Comparison of ENCODE assay signal across 3 cellular contexts in genomic region chr10:131022369-131022768, GRCh38.
TF ChIP-seq lines count a peak whose summit lies in the region.

No MANE protein-coding gene starts in this region.

TF ChIP-seq in liver, 16 proteins besides CTCF, POLR2A, EP300 and RAD21:
- peak in 1 of 2 donors; percentile 37 for TF ChIP-seq RXRA (IDR thresholded peaks at IDR 0.05)
- peak; percentile 58 for TF ChIP-seq NR2F2 (IDR thresholded peaks at IDR 0.05)
- no peak for TF ChIP-seq YY1 (IDR thresholded peaks at IDR 0.05)

TF ChIP-seq in HepG2, 621 proteins besides CTCF, POLR2A, EP300 and RAD21:
- no peak for TF ChIP-seq CREM (IDR thresholded peaks at IDR 0.05)
- no peak for TF ChIP-seq CREM (CRISPR knock-in tag; IDR thresholded peaks at IDR 0.05)
- TF ChIP-seq, protein P1, sequence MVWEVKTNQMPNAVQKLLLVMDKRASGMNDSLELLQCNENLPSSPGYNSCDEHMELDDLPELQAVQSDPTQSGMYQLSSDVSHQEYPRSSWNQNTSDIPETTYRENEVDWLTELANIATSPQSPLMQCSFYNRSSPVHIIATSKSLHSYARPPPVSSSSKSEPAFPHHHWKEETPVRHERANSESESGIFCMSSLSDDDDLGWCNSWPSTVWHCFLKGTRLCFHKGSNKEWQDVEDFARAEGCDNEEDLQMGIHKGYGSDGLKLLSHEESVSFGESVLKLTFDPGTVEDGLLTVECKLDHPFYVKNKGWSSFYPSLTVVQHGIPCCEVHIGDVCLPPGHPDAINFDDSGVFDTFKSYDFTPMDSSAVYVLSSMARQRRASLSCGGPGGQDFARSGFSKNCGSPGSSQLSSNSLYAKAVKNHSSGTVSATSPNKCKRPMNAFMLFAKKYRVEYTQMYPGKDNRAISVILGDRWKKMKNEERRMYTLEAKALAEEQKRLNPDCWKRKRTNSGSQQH (CRISPR knock-in tag; IDR thresholded peaks at IDR 0.05; ENCODE audit: low read depth), result no peak

TF ChIP-seq in H1, 55 proteins besides CTCF, POLR2A, EP300 and RAD21:
- TF ChIP-seq EGR1 (IDR thresholded peaks at IDR 0.05; ENCODE audit: borderline replicate concordance, low read depth, low read length) (no peak), TAF1 (IDR thresholded peaks at IDR 0.05; ENCODE audit: low read depth, low read length) (no peak), HDAC6 (IDR thresholded peaks at IDR 0.05; ENCODE audit: low read depth, low read length) (no peak), SIRT6 (IDR thresholded peaks at IDR 0.05; ENCODE audit: low read length) (no peak), KDM1A (IDR thresholded peaks at IDR 0.05; ENCODE audit: borderline replicate concordance, low read length) (no peak), SIN3A (conservative IDR thresholded peaks at IDR 0.05 in 1 of 2, IDR thresholded peaks at IDR 0.05 in 1 of 2; ENCODE audit: low read depth in 1 of 2, low read length in 2 of 2) (no peak), GABPA (IDR thresholded peaks at IDR 0.05; ENCODE audit: borderline replicate concordance, insufficient read depth, low read length) (no peak), SRF (IDR thresholded peaks at IDR 0.05; ENCODE audit: low read depth, low read length) (no peak), SAP30 (IDR thresholded peaks at IDR 0.05; ENCODE audit: insufficient read depth, insufficient replicate concordance, low read length) (no peak), KDM4A (IDR thresholded peaks at IDR 0.05; ENCODE audit: low read depth, low read length, severe bottlenecking) (no peak), RBBP5 (IDR thresholded peaks at IDR 0.05; ENCODE audit: borderline replicate concordance, low read depth, low read length) (no peak), CHD1 (IDR thresholded peaks at IDR 0.05; ENCODE audit: low read depth, low read length) (no peak), TCF12 (IDR thresholded peaks at IDR 0.05; ENCODE audit: low read depth, low read length) (no peak)
- TF ChIP-seq, protein P2, sequence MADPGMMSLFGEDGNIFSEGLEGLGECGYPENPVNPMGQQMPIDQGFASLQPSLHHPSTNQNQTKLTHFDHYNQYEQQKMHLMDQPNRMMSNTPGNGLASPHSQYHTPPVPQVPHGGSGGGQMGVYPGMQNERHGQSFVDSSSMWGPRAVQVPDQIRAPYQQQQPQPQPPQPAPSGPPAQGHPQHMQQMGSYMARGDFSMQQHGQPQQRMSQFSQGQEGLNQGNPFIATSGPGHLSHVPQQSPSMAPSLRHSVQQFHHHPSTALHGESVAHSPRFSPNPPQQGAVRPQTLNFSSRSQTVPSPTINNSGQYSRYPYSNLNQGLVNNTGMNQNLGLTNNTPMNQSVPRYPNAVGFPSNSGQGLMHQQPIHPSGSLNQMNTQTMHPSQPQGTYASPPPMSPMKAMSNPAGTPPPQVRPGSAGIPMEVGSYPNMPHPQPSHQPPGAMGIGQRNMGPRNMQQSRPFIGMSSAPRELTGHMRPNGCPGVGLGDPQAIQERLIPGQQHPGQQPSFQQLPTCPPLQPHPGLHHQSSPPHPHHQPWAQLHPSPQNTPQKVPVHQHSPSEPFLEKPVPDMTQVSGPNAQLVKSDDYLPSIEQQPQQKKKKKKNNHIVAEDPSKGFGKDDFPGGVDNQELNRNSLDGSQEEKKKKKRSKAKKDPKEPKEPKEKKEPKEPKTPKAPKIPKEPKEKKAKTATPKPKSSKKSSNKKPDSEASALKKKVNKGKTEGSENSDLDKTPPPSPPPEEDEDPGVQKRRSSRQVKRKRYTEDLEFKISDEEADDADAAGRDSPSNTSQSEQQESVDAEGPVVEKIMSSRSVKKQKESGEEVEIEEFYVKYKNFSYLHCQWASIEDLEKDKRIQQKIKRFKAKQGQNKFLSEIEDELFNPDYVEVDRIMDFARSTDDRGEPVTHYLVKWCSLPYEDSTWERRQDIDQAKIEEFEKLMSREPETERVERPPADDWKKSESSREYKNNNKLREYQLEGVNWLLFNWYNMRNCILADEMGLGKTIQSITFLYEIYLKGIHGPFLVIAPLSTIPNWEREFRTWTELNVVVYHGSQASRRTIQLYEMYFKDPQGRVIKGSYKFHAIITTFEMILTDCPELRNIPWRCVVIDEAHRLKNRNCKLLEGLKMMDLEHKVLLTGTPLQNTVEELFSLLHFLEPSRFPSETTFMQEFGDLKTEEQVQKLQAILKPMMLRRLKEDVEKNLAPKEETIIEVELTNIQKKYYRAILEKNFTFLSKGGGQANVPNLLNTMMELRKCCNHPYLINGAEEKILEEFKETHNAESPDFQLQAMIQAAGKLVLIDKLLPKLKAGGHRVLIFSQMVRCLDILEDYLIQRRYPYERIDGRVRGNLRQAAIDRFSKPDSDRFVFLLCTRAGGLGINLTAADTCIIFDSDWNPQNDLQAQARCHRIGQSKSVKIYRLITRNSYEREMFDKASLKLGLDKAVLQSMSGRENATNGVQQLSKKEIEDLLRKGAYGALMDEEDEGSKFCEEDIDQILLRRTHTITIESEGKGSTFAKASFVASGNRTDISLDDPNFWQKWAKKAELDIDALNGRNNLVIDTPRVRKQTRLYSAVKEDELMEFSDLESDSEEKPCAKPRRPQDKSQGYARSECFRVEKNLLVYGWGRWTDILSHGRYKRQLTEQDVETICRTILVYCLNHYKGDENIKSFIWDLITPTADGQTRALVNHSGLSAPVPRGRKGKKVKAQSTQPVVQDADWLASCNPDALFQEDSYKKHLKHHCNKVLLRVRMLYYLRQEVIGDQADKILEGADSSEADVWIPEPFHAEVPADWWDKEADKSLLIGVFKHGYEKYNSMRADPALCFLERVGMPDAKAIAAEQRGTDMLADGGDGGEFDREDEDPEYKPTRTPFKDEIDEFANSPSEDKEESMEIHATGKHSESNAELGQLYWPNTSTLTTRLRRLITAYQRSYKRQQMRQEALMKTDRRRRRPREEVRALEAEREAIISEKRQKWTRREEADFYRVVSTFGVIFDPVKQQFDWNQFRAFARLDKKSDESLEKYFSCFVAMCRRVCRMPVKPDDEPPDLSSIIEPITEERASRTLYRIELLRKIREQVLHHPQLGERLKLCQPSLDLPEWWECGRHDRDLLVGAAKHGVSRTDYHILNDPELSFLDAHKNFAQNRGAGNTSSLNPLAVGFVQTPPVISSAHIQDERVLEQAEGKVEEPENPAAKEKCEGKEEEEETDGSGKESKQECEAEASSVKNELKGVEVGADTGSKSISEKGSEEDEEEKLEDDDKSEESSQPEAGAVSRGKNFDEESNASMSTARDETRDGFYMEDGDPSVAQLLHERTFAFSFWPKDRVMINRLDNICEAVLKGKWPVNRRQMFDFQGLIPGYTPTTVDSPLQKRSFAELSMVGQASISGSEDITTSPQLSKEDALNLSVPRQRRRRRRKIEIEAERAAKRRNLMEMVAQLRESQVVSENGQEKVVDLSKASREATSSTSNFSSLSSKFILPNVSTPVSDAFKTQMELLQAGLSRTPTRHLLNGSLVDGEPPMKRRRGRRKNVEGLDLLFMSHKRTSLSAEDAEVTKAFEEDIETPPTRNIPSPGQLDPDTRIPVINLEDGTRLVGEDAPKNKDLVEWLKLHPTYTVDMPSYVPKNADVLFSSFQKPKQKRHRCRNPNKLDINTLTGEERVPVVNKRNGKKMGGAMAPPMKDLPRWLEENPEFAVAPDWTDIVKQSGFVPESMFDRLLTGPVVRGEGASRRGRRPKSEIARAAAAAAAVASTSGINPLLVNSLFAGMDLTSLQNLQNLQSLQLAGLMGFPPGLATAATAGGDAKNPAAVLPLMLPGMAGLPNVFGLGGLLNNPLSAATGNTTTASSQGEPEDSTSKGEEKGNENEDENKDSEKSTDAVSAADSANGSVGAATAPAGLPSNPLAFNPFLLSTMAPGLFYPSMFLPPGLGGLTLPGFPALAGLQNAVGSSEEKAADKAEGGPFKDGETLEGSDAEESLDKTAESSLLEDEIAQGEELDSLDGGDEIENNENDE (IDR thresholded peaks at IDR 0.05; ENCODE audit: insufficient replicate concordance, low read length), result no peak
- TF ChIP-seq, protein P3, sequence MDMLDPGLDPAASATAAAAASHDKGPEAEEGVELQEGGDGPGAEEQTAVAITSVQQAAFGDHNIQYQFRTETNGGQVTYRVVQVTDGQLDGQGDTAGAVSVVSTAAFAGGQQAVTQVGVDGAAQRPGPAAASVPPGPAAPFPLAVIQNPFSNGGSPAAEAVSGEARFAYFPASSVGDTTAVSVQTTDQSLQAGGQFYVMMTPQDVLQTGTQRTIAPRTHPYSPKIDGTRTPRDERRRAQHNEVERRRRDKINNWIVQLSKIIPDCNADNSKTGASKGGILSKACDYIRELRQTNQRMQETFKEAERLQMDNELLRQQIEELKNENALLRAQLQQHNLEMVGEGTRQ (IDR thresholded peaks at IDR 0.05; ENCODE audit: low read length), result no peak
